ENCODE assay signal across 4 cellular contexts in the genomic region with DNA sequence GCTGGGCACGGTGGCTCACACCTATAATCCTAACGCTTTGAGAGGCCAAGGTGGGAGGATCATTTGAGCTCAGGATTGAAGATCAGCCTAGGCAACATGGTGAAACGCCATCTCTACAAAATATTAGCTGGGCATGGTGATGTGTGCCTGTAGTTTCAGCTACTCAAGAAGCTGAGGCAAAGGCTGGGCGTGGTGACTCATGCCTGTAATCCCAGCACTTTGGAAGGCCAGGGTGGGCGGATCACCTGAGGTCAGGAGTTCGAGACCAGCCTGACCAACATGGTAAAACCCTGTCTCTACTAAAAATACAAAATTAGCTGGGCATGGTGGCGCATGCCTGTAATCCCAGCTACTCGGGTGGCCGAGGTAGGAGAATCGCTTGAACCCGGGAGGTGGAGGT. TPM values are rescaled to one million over a fixed set of nuclear protein-coding genes. Genes with fewer than 3 reads are reported as not detected.
"Had no signal": no experiment of that assay in that cellular context is flagged by ENCODE, and none has a peak within 500 bp of the region (broad histone marks: within the 10 kb centered on the region; RNA-seq: fewer than 3 reads in every experiment).

No MANE protein-coding gene starts in this region.

RNA-seq across cellular contexts. Expression of a gene that starts 34.5 kb away (rescaled TPM):
- total RNA-seq: activated B cell treated with CpG ODN at 0.5 μM for 24 hours; activated CD8-positive, alpha-beta T cell treated with anti-CD3 and anti-CD28 coated beads for 36 hours; progenitor cell of endocrine pancreas had no signal
- polyA plus RNA-seq: naive thymus-derived CD4-positive, alpha-beta T cell had no signal
